In the genomic region with DNA sequence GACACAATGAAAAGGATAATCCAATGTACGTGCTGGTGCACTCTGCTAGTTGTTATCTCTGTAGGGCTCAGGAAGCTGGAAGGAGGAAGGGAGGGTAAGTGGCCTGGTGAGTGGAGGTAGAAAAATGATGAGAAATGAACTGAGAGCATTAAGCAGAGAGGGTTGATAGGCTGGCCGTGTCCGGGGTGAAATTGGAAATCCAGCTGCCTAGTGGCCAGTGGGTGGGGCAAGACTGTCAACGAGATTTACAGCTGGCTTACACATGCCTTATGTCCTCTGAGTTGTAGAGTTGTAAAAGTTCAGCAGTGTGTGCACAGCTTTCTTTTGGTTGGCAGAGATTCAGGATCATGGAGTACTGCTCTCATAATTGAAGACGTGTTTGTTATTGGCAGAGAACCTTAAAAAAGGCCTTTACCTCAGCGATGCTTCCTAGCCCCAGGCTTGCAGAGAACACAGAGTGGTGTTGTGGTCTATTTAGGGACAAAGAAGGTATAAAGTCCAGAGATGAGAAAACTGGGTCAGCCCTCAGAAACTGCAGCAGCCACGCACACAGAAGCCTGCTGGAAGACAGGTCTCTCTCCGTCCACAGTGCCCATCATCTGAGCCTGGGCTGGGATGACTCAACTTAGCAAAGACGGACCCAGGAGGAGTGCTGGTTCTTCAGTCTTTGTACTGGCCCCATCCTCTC, we compare ENCODE assay signal across 8 cellular contexts.
DNase-seq lines count a peak whose midpoint lies in the region; ATAC-seq and TF ChIP-seq lines count a peak whose summit lies in the region.

No MANE protein-coding gene starts in this region.

- in situ Hi-C loops in GM23248 (cut with MboI), result no loop called here

- TF ChIP-seq CTCF in VCaP (conservative IDR thresholded peaks at IDR 0.05) (peak; percentile 25; the same call in 1 of the 2 replicates), spleen (IDR thresholded peaks at IDR 0.05 in 8 of 11, conservative IDR thresholded peaks at IDR 0.05 in 3 of 11) (peak in 1 of 11 experiments; percentile 4), MM.1S (IDR thresholded peaks at IDR 0.05; ENCODE audit: low read length) (no peak)

- H3K4me1 ChIP-seq in GM23248 (ENCODE audit: insufficient read depth) (peaks cover 12% of the 10 kb centered on the region), spleen (peaks cover 0 to 39% (median 13%) of the 10 kb centered on the region in 6 donors), MM.1S (ENCODE audit: low read length) (no peaks in the 10 kb centered on the region)

- H3K9me3 ChIP-seq in GM23248 (ENCODE audit: low read depth) (no peaks in the 10 kb centered on the region), spleen (no peaks in the 10 kb centered on the region), MM.1S (replicated peaks; ENCODE audit: insufficient read depth, low read length) (no peaks in the 10 kb centered on the region)

- TF ChIP-seq POLR2A in spleen (IDR thresholded peaks at IDR 0.05), result no peak

- intact Hi-C loops in left cardiac atrium (cut with DNase I) (no loop called here), spleen (cut with DNase I; ENCODE audit: low total_unique reads) (loop anchor here (5.0 kb wide), 1 partner anchor 460 kb away; no protein-coding TSS in a partner anchor)

- no peaks in the 10 kb centered on the region for H4K20me1 ChIP-seq in GM23248 (ENCODE audit: insufficient read depth)
- H4K20me1 ChIP-seq in MM.1S (ENCODE audit: insufficient read depth, low read length), result no peaks in the 10 kb centered on the region

- H3F3A ChIP-seq in GM23248 (ENCODE audit: insufficient read depth), result peaks cover 22% of the 10 kb centered on the region
- no peaks in the 10 kb centered on the region for H3F3A ChIP-seq in MM.1S (ENCODE audit: insufficient read depth, low read length)

- H3K9me2 ChIP-seq in GM23248 (ENCODE audit: insufficient read depth) (no peaks in the 10 kb centered on the region), MM.1S (replicated peaks; ENCODE audit: insufficient read depth, low read length) (no peaks in the 10 kb centered on the region)

- H3K9ac ChIP-seq in GM23248 (no peak overlapping the region), MM.1S (ENCODE audit: low read length) (no peak overlapping the region)

- H3K4me3 ChIP-seq in GM23248 (0 out of 2 replicates have a peak overlapping the region, but pooled peaks have one; percentile 2), spleen (no peak overlapping the region), MM.1S (ENCODE audit: low read length) (no peak overlapping the region)

- H3K4me2 ChIP-seq in GM23248 (ENCODE audit: unreplicated experiment) (peak overlapping the region; percentile 26), MM.1S (ENCODE audit: low read depth, low read length) (no peak overlapping the region)

- ATAC-seq in left cardiac atrium (peak; percentile 76 to 88), GM21381 (IDR thresholded peaks at IDR 0.05; ENCODE audit: unreplicated experiment) (no peak)

- H3K79me2 ChIP-seq in GM23248 (ENCODE audit: insufficient read depth) (no peaks in the 10 kb centered on the region), MM.1S (ENCODE audit: low read length) (no peaks in the 10 kb centered on the region)

- DNase-seq in GM23248 (peak; percentile 72), left cardiac atrium (peak; percentile 75), spleen (no peak), NCI-H2029 (lab: John Stamatoyannopoulos, UW) (no peak), MM.1S (no peak)
- no peak for DNase-seq in activated naive CD4-positive, alpha-beta T cell treated with Interleukin-2 at 50 U/mL for 16 hours

- H3K27me3 ChIP-seq in GM23248 (replicated peaks; ENCODE audit: insufficient read depth) (no peaks in the 10 kb centered on the region), spleen (replicated peaks in 1 of 7) (no peaks in the 10 kb centered on the region), MM.1S (replicated peaks; ENCODE audit: insufficient read depth, low read length) (no peaks in the 10 kb centered on the region)

- WGBS in GM23248 (ENCODE audit: low coverage in 1 of 2, low lambda C conversion rate in 2 of 2, missing lambda C conversion rate in 2 of 2), 2 experiments, result 18 to 20% methylated on average over 9 of the region's 9 CpGs
- 70 to 84% (median 77%) methylated on average over 9 of the region's 9 CpGs for WGBS in spleen, 5 donors

- no peaks in the 10 kb centered on the region for H3K36me3 ChIP-seq in GM23248 (ENCODE audit: low read depth)
- no peaks in the 10 kb centered on the region for H3K36me3 ChIP-seq in spleen
- no peaks in the 10 kb centered on the region for H3K36me3 ChIP-seq in MM.1S (replicated peaks; ENCODE audit: insufficient read depth, low read length)

- H2AFZ ChIP-seq in GM23248 (peak overlapping the region; percentile 14), MM.1S (ENCODE audit: low read length) (no peak overlapping the region)

- H3K27ac ChIP-seq in GM23248, result no peak overlapping the region
- peak overlapping the region; percentile 81 for H3K27ac ChIP-seq in VCaP
- H3K27ac ChIP-seq in spleen, result peak overlapping the region in 5 of 8 donors; percentile 49 to 71 (median 58)
- no peak overlapping the region for H3K27ac ChIP-seq in MM.1S (ENCODE audit: low read length)

Comparison
In these comparisons a context has a peak if more than half of its experiments do, and no peak if none do; other contexts are left out.
1. DNase-seq: peak in GM23248 (single experiment) and left cardiac atrium (single experiment); none in spleen (single experiment), NCI-H2029 (single experiment), activated naive CD4-positive, alpha-beta T cell treated with Interleukin-2 at 50 U/mL for 16 hours (single experiment) and MM.1S (single experiment).
2. H3K27ac ChIP-seq: peak in VCaP (single experiment) and spleen (5 of 8); none in GM23248 (single experiment) and MM.1S (single experiment).